In the genomic region with DNA sequence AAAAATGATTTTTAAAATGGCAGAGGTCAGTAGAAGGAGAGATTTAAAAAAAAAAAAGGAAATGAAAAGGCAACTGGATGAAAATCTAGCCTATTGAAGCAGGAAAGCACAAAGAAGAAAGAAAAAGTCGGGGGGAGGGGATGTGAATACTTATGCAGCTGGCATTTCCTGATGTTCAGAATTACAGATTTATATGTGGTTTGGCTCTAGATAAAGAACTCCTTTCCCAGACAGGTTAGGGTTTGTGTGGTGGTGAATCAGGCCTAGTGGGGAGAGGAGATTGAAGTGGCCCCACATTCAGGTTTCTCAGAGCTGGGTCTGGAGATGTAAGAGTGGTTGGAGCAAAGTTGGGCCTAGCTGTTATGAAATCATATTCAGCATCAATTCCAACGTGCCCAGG, we compare ENCODE assay signal across 23 cellular contexts.
DNase-seq lines count a peak whose midpoint lies in the region; ATAC-seq, FAIRE-seq and TF ChIP-seq lines count a peak whose summit lies in the region.
"Had no signal": no experiment of that assay in that cellular context is flagged by ENCODE, and none has a peak within 500 bp of the region (broad histone marks: within the 10 kb centered on the region; RNA-seq: fewer than 3 reads in every experiment).

No MANE protein-coding gene starts in this region.

- H3K4me2 ChIP-seq in mammary epithelial cell (ENCODE audit: insufficient read depth, low read depth, low read length) = peak overlapping the region; percentile 22
- H3K4me2 ChIP-seq: A549 had no signal

- in situ Hi-C loops in mammary epithelial cell (cut with MboI; ENCODE audit: low sequenced_read_pairs in 2 of 2) = loop anchor here in 1 of 2 donors (25.0 kb wide), 2 partner anchors 129 to 721 kb away; no protein-coding TSS in a partner anchor

- H2AFZ ChIP-seq in mammary epithelial cell (ENCODE audit: low read depth, low read length) = peak overlapping the region; percentile 87

- dilution Hi-C loops in mammary epithelial cell (cut with HindIII; ENCODE audit: low sequenced_read_pairs) = no loop called here

- H4K20me1 ChIP-seq in mammary epithelial cell (ENCODE audit: insufficient read depth, low read length) = no peaks in the 10 kb centered on the region

- CTCF ChIA-PET in mammary epithelial cell (lab: Charles Lee; ENCODE audit: low non-redundant PET) = no interaction called here

- H3K27me3 ChIP-seq in mammary epithelial cell (ENCODE audit: insufficient read depth, low read length) (no peaks in the 10 kb centered on the region), kidney epithelial cell (ENCODE audit: control insufficient read depth, insufficient read depth, low read length) (no peaks in the 10 kb centered on the region)
- H3K27me3 ChIP-seq: SJSA1 had no signal

- intact Hi-C loops in mammary epithelial cell (cut with micrococcal nuclease) = loop anchor here (10.0 kb wide), 1 partner anchor 323 kb away; no protein-coding TSS in a partner anchor
- intact Hi-C loops in Right ventricle myocardium superior (cut with DNase I) = loop anchor here (10.0 kb wide), 1 partner anchor 723 kb away; no protein-coding TSS in a partner anchor

- FAIRE-seq in GM12891 (lab: Jason Lieb, UNC) = no peak
- FAIRE-seq: A549, endometrium, GM12892, K562, kidney had no signal

- H3K9ac ChIP-seq in mammary epithelial cell (ENCODE audit: insufficient read depth, low read length) = no peak overlapping the region

- peaks cover 13% of the 10 kb centered on the region for H3K4me1 ChIP-seq in mammary epithelial cell (ENCODE audit: insufficient read depth, low read length)
- H3K4me1 ChIP-seq: SJSA1 had no signal

- no peak for TF ChIP-seq POLR2A in GM12891 (IDR thresholded peaks at IDR 0.05; ENCODE audit: low read depth, low read length)

- H3K36me3 ChIP-seq in mammary epithelial cell (ENCODE audit: insufficient read depth, low read length) (no peaks in the 10 kb centered on the region), kidney epithelial cell (ENCODE audit: control insufficient read depth, insufficient read depth, low read length) (no peaks in the 10 kb centered on the region)
- H3K36me3 ChIP-seq: SJSA1 had no signal

- no peaks in the 10 kb centered on the region for H3K79me2 ChIP-seq in mammary epithelial cell (ENCODE audit: insufficient read depth, low read length)

- H3K4me3 ChIP-seq in AG10803 (ENCODE audit: low read length) = no peak overlapping the region
- H3K4me3 ChIP-seq in mammary epithelial cell (replicated peaks in 1 of 3; ENCODE audit: insufficient read depth in 1 of 3, low read depth in 2 of 3, low read length in 3 of 3) = no peak overlapping the region
- H3K4me3 ChIP-seq in kidney epithelial cell (ENCODE audit: low read depth, low read length) = no peak overlapping the region
- H3K4me3 ChIP-seq: A549, K562, SJSA1 had no signal

- TF ChIP-seq CTCF in AG10803 (conservative IDR thresholded peaks at IDR 0.05; ENCODE audit: low read length) (no peak), mammary epithelial cell (conservative IDR thresholded peaks at IDR 0.05 in 1 of 2, IDR thresholded peaks at IDR 0.05 in 1 of 2; ENCODE audit: extremely low read depth in 1 of 2, insufficient read depth in 1 of 2, low read depth in 1 of 2, low read length in 2 of 2) (no peak), kidney epithelial cell (IDR thresholded peaks at IDR 0.05; ENCODE audit: insufficient read depth, low read length, poor library complexity, severe bottlenecking) (no peak)

- H3K9me3 ChIP-seq in mammary epithelial cell (replicated peaks; ENCODE audit: insufficient read depth, low read length) = no peaks in the 10 kb centered on the region
- H3K9me3 ChIP-seq: A549, SJSA1 had no signal

- peak overlapping the region; percentile 16 for H3K27ac ChIP-seq in mammary epithelial cell (ENCODE audit: insufficient read depth, low read depth, low read length)
- H3K27ac ChIP-seq: A549, SJSA1 had no signal

- ATAC-seq in Right ventricle myocardium superior (ENCODE audit: poor library complexity) (no peak), HG03521 (IDR thresholded peaks at IDR 0.05; ENCODE audit: unreplicated experiment) (no peak)
- ATAC-seq: A549, K562 had no signal

- DNase-seq in AG10803 (ENCODE audit: low read depth) (peak; percentile 8), M059J (ENCODE audit: low read depth) (peak; percentile 90), mammary epithelial cell (peak; percentile 89), kidney epithelial cell (ENCODE audit: low read depth) (peak; percentile 16), GM12891 (ENCODE audit: insufficient read length, low spot score) (no peak), NOMO-1 treated with dmso at 0.1 percent for 144 hours (lab: John Stamatoyannopoulos, UW; ENCODE audit: unreplicated experiment) (no peak), Right ventricle myocardium superior (no peak)
- DNase-seq: activated CD4-positive, alpha-beta T cell treated with anti-CD3 and anti-CD28 coated beads for 4 hours; activated naive CD8-positive, alpha-beta T cell treated with anti-CD3 and anti-CD28 coated beads for 36 hours; cerebellar nuclear complex; glutamatergic neuron; HFFc6; kidney; NCI-H1105 treated with DMSO at 0.1 percent for 48 hours; NCI-H2171 treated with DMSO at 0.1 percent for 48 hours; stimulated activated CD4-positive, alpha-beta T cell treated with anti-CD3 and anti-CD28 coated beads, Interleukin-12 subunit alpha, Interleukin-12 subunit beta, amount 100 ng/mL, for 4 hours; T1000 had no signal

- no TSS peak for BruUV-seq in mammary epithelial cell (replicated peaks; lab: Mats Ljungman, UMichigan)

- 0% methylated on average over 1 of the region's 2 CpGs for WGBS in mammary epithelial cell (ENCODE audit: low coverage, missing lambda C conversion rate)

TF ChIP-seq in GM12891, 5 proteins besides CTCF, POLR2A, EP300 and RAD21:
- TF ChIP-seq PAX5 (IDR thresholded peaks at IDR 0.05; ENCODE audit: insufficient read depth, low read length, severe bottlenecking) = no peak
- no peak for TF ChIP-seq POLR2AphosphoS5 (IDR thresholded peaks at IDR 0.05; ENCODE audit: low read depth, low read length)
- no peak for TF ChIP-seq SPI1 (IDR thresholded peaks at IDR 0.05; ENCODE audit: low read depth, low read length)
- no peak for TF ChIP-seq POU2F2 (IDR thresholded peaks at IDR 0.05; ENCODE audit: low read depth, low read length)
- no peak for TF ChIP-seq TAF1 (IDR thresholded peaks at IDR 0.05; ENCODE audit: low read depth, low read length)
TF ChIP-seq in GM12891: peak in this region for 0.

Comparison
In these comparisons a context has a peak if more than half of its experiments do, and no peak if none do; other contexts are left out.
1. DNase-seq: peak in AG10803 (single experiment), M059J (single experiment), mammary epithelial cell (single experiment) and kidney epithelial cell (single experiment); none in GM12891 (single experiment), NOMO-1 treated with dmso at 0.1 percent for 144 hours (single experiment) and Right ventricle myocardium superior (single experiment).